In the genomic region with DNA sequence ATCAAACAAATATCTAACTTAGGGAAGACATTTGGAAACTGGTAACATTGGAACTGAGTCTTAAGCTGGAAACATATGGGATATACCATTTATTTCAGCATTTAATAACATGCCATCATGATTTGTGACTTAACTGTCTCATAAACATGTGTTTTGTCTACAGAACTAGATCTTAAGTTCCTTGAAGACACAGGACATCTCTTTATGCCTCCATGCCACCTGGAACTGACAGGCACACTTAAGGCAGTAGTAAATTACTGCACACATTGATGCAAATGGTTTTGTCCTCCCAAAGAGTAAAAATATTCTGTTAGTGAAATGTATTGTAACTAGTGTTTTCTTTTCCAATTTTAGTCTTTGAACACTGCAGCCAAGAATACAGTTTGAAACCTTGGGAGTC, we compare ENCODE assay signal across 17 cellular contexts. TPM values are rescaled to one million over a fixed set of nuclear protein-coding genes. Genes with fewer than 3 reads are reported as not detected.
A peak's percentile ranks its signal among the peaks of the same experiment; 100 is the strongest.
DNase-seq lines count a peak whose midpoint lies in the region; ATAC-seq and TF ChIP-seq lines count a peak whose summit lies in the region.
"Had no signal": no experiment of that assay in that cellular context is flagged by ENCODE, and none has a peak within 500 bp of the region (broad histone marks: within the 10 kb centered on the region; RNA-seq: fewer than 3 reads in every experiment).

No MANE protein-coding gene starts in this region.

- H3K4me3 Mint-ChIP-seq in natural killer cell treated with Interleukin-12 subunit alpha and Interleukin-12 subunit beta and Interleukin-15 and Interleukin-18, amount 100 ng/mL, for 72 hours: peak overlapping the region; percentile 99
- H3K4me3 Mint-ChIP-seq in activated CD4-positive, alpha-beta memory T cell treated with anti-CD3 and anti-CD28 coated beads, Interleukin-2, amount 10 ng/mL, durations not matched to agents 7 days and 5 days: no peak overlapping the region

- ATAC-seq in natural killer cell treated with Interleukin-12 subunit alpha and Interleukin-12 subunit beta and Interleukin-15 and Interleukin-18, amount 100 ng/mL, for 72 hours: no peak
- ATAC-seq in GM18858 (IDR thresholded peaks at IDR 0.05; ENCODE audit: unreplicated experiment) (no peak), left colon (no peak), HG03159 (IDR thresholded peaks at IDR 0.05; ENCODE audit: unreplicated experiment) (no peak)

- CTCF ChIA-PET in OCI-LY7 (lab: Charles Lee; ENCODE audit: unreplicated experiment): no interaction called here
- CTCF ChIA-PET in activated CD4-positive, alpha-beta memory T cell treated with anti-CD3 and anti-CD28 coated beads, Interleukin-2, amount 10 ng/mL, durations not matched to agents 7 days and 5 days (lab: Charles Lee): interaction anchor here (1.2 kb wide), 1 partner anchor 140 kb away, joined by 3 read pairs; no protein-coding TSS in a partner anchor

- peaks cover 18 to 21% of the 10 kb centered on the region in 2 donors for H3K4me1 Mint-ChIP-seq in natural killer cell treated with Interleukin-12 subunit alpha and Interleukin-12 subunit beta and Interleukin-15 and Interleukin-18, amount 100 ng/mL, for 72 hours (ENCODE audit: low read depth in 2 of 2)
- peaks cover 28% of the 10 kb centered on the region for H3K4me1 Mint-ChIP-seq in activated CD4-positive, alpha-beta memory T cell treated with anti-CD3 and anti-CD28 coated beads, Interleukin-2, amount 10 ng/mL, durations not matched to agents 7 days and 5 days

- H3K27ac ChIP-seq in ACC112 (ENCODE audit: low read depth, low read length) (no peak overlapping the region), DOHH2 (ENCODE audit: low read depth, low read length) (no peak overlapping the region), OCI-LY7 (ENCODE audit: low read depth, low read length, poor library complexity, severe bottlenecking) (no peak overlapping the region)

- no peak for TF ChIP-seq CTCF in DOHH2 (IDR thresholded peaks at IDR 0.05; ENCODE audit: low read depth, low read length, poor library complexity, severe bottlenecking)
- no peak for TF ChIP-seq CTCF in OCI-LY7 (conservative IDR thresholded peaks at IDR 0.05; ENCODE audit: low read length)

- no TSS peak for BruUV-seq in OCI-LY7 (replicated peaks; lab: Mats Ljungman, UMichigan)

- H3K4me3 ChIP-seq in ACC112 (ENCODE audit: low read depth, low read length) (no peak overlapping the region), DOHH2 (ENCODE audit: low read length) (no peak overlapping the region), OCI-LY7 (ENCODE audit: low read depth, low read length, poor library complexity, severe bottlenecking) (no peak overlapping the region)

- H3K27ac Mint-ChIP-seq in natural killer cell treated with Interleukin-12 subunit alpha and Interleukin-12 subunit beta and Interleukin-15 and Interleukin-18, amount 100 ng/mL, for 72 hours: no peak overlapping the region
- H3K27ac Mint-ChIP-seq in activated CD4-positive, alpha-beta memory T cell treated with anti-CD3 and anti-CD28 coated beads, Interleukin-2, amount 10 ng/mL, durations not matched to agents 7 days and 5 days: no peak overlapping the region

- H3K36me3 Mint-ChIP-seq in natural killer cell treated with Interleukin-12 subunit alpha and Interleukin-12 subunit beta and Interleukin-15 and Interleukin-18, amount 100 ng/mL, for 72 hours: peaks cover 12% of the 10 kb centered on the region
- H3K36me3 Mint-ChIP-seq in activated CD4-positive, alpha-beta memory T cell treated with anti-CD3 and anti-CD28 coated beads, Interleukin-2, amount 10 ng/mL, durations not matched to agents 7 days and 5 days (ENCODE audit: low read depth): peaks cover 15% of the 10 kb centered on the region
- H3K36me3 Mint-ChIP-seq: IgD-negative memory B cell had no signal

- no peaks in the 10 kb centered on the region for H3K9me2 ChIP-seq in DOHH2 (replicated peaks; ENCODE audit: control insufficient read depth, low read length)
- H3K9me2 ChIP-seq in OCI-LY7 (ENCODE audit: insufficient read depth, low read length): no peaks in the 10 kb centered on the region

- H3K4me1 ChIP-seq in ACC112 (ENCODE audit: control insufficient read depth, insufficient read depth, low read length, unreplicated experiment): peaks cover 25% of the 10 kb centered on the region
- peaks cover 27% of the 10 kb centered on the region for H3K4me1 ChIP-seq in DOHH2 (ENCODE audit: control insufficient read depth, low read length)
- peaks cover 26% of the 10 kb centered on the region for H3K4me1 ChIP-seq in OCI-LY7 (ENCODE audit: insufficient read depth, low read length, poor library complexity, severe bottlenecking)

- H3K4me2 ChIP-seq in DOHH2 (ENCODE audit: low read length) (peak overlapping the region; percentile 95; the same call in 1 of the 2 replicates), OCI-LY7 (ENCODE audit: low read length) (peak overlapping the region; percentile 88; the same call in 1 of the 2 replicates)

- no peaks in the 10 kb centered on the region for H3K9me3 Mint-ChIP-seq in natural killer cell treated with Interleukin-12 subunit alpha and Interleukin-12 subunit beta and Interleukin-15 and Interleukin-18, amount 100 ng/mL, for 72 hours
- no peaks in the 10 kb centered on the region for H3K9me3 Mint-ChIP-seq in activated CD4-positive, alpha-beta memory T cell treated with anti-CD3 and anti-CD28 coated beads, Interleukin-2, amount 10 ng/mL, durations not matched to agents 7 days and 5 days
- H3K9me3 Mint-ChIP-seq: H9, IgD-negative memory B cell had no signal

- intact Hi-C loops in OCI-LY7 (cut with micrococcal nuclease; ENCODE audit: unreplicated experiment): loop anchor here (5.0 kb wide), 1 partner anchor 234 kb away; no protein-coding TSS in a partner anchor
- intact Hi-C loops in left colon (cut with DNase I, micrococcal nuclease): loop anchor here in 1 of 2 donors (10.0 kb wide), 1 partner anchor 322 kb away; no protein-coding TSS in a partner anchor

- DNase-seq in OCI-LY7 (ENCODE audit: low spot score) (no peak), left colon (no peak)
- no peak for DNase-seq in natural killer cell treated with Interleukin-12 subunit alpha and Interleukin-12 subunit beta and Interleukin-15 and Interleukin-18, amount 100 ng/mL, for 72 hours (ENCODE audit: low spot score)
- no peak for DNase-seq in activated CD4-positive, alpha-beta memory T cell treated with anti-CD3 and anti-CD28 coated beads, Interleukin-2, amount 10 ng/mL, durations not matched to agents 7 days and 5 days
- DNase-seq: C1 segment of cervical spinal cord, DMS79 treated with DMSO at 0.1 percent for 48 hours, H9, NCI-H187 treated with DMSO at 0.1 percent for 48 hours, NCI-H226, NCI-H526, Right ventricle myocardium superior, SW 1271 had no signal

- H3K27me3 ChIP-seq in ACC112 (ENCODE audit: insufficient read depth, low read length) (no peaks in the 10 kb centered on the region), DOHH2 (ENCODE audit: control insufficient read depth, low read length) (no peaks in the 10 kb centered on the region)

- H3K9me3 ChIP-seq in DOHH2 (ENCODE audit: control insufficient read depth, insufficient read depth, low read length) (no peaks in the 10 kb centered on the region), OCI-LY7 (ENCODE audit: low read length) (no peaks in the 10 kb centered on the region)

- H4K20me1 ChIP-seq in DOHH2 (ENCODE audit: control insufficient read depth, insufficient read depth, low read depth, low read length) (no peaks in the 10 kb centered on the region; the same call in 1 of the 2 replicates), OCI-LY7 (ENCODE audit: insufficient read depth, low read length) (peaks cover 15% of the 10 kb centered on the region; the same call in 1 of the 2 replicates)

- H3K36me3 ChIP-seq in ACC112 (ENCODE audit: insufficient read depth, low read length): peaks cover 2% of the 10 kb centered on the region
- peaks cover 32% of the 10 kb centered on the region for H3K36me3 ChIP-seq in DOHH2 (ENCODE audit: control insufficient read depth, low read length)
- H3K36me3 ChIP-seq in OCI-LY7 (ENCODE audit: insufficient read depth, low read length): peaks cover 27% of the 10 kb centered on the region

- H3K27me3 Mint-ChIP-seq in natural killer cell treated with Interleukin-12 subunit alpha and Interleukin-12 subunit beta and Interleukin-15 and Interleukin-18, amount 100 ng/mL, for 72 hours: peaks cover 12 to 16% of the 10 kb centered on the region in 2 donors
- H3K27me3 Mint-ChIP-seq in activated CD4-positive, alpha-beta memory T cell treated with anti-CD3 and anti-CD28 coated beads, Interleukin-2, amount 10 ng/mL, durations not matched to agents 7 days and 5 days: peaks cover 3% of the 10 kb centered on the region
- H3K27me3 Mint-ChIP-seq: IgD-negative memory B cell had no signal

- H3F3A ChIP-seq in DOHH2 (ENCODE audit: control insufficient read depth, insufficient read depth): peaks cover 4% of the 10 kb centered on the region; the same call in 1 of the 2 replicates

- POLR2A ChIA-PET in OCI-LY7 (lab: Charles Lee): interaction anchor here (1.7 kb wide), 1 partner anchor 321 kb away, joined by 3 read pairs; no protein-coding TSS in a partner anchor
- POLR2A ChIA-PET in activated CD4-positive, alpha-beta memory T cell treated with anti-CD3 and anti-CD28 coated beads, Interleukin-2, amount 10 ng/mL, durations not matched to agents 7 days and 5 days (lab: Charles Lee): interaction anchor here (2.2 to 2.6 kb wide), 2 partner anchors 206 to 208 kb away, joined by 5 to 16 read pairs; partner anchors contain the start of genes CHML and OPN3

- H2AFZ ChIP-seq in ACC112 (ENCODE audit: low read length, unreplicated experiment) (peak overlapping the region; percentile 80), OCI-LY7 (ENCODE audit: low read length) (peak overlapping the region; percentile 95; the same call in 1 of the 2 replicates)

- peaks cover 17% of the 10 kb centered on the region for H3K79me2 ChIP-seq in ACC112 (ENCODE audit: control insufficient read depth, insufficient read depth, low read length, unreplicated experiment)
- H3K79me2 ChIP-seq in DOHH2 (ENCODE audit: control insufficient read depth, low read length): peaks cover 35% of the 10 kb centered on the region
- H3K79me2 ChIP-seq in OCI-LY7 (ENCODE audit: insufficient read depth, low read depth, low read length): peaks cover 33% of the 10 kb centered on the region

RNA-seq across cellular contexts. Expression of gene EXO1, which starts 1.6 kb away (rescaled TPM):
- 60.3 and 67.7 TPM in 2 replicates for total RNA-seq in OCI-LY7 (2014; rRNA removed; shearing (Covaris generic))
- total RNA-seq in OCI-LY7 (2022) (66.3 and 78.0 TPM in 2 replicates), left colon (1 to 10 TPM; 1.4 to 4.7 TPM)
- 10 to 100 TPM; 23.7 to 55.0 TPM for total RNA-seq in natural killer cell treated with Interleukin-12 subunit alpha and Interleukin-12 subunit beta and Interleukin-15 and Interleukin-18, amount 100 ng/mL, for 72 hours
- 10 to 100 TPM; 30.1 to 31.9 TPM for total RNA-seq in activated CD4-positive, alpha-beta memory T cell treated with anti-CD3 and anti-CD28 coated beads, Interleukin-2, amount 10 ng/mL, durations not matched to agents 7 days and 5 days

Comparison
In these comparisons a context has a peak if more than half of its experiments do, and no peak if none do; other contexts are left out.
1. RNA of gene EXO1, which starts 1.6 kb away (total RNA-seq): 60.3 to 78.0 TPM in OCI-LY7, 23.7 to 55.0 TPM in natural killer cell treated with Interleukin-12 subunit alpha and Interleukin-12 subunit beta and Interleukin-15 and Interleukin-18, amount 100 ng/mL, for 72 hours and 30.1 to 31.9 TPM in activated CD4-positive, alpha-beta memory T cell treated with anti-CD3 and anti-CD28 coated beads, Interleukin-2, amount 10 ng/mL, durations not matched to agents 7 days and 5 days; 1.4 to 4.7 TPM in left colon; every median in the first group is over 4 times any median in the second.